Comparison of ENCODE assay signal across 8 cellular contexts in the genomic region with DNA sequence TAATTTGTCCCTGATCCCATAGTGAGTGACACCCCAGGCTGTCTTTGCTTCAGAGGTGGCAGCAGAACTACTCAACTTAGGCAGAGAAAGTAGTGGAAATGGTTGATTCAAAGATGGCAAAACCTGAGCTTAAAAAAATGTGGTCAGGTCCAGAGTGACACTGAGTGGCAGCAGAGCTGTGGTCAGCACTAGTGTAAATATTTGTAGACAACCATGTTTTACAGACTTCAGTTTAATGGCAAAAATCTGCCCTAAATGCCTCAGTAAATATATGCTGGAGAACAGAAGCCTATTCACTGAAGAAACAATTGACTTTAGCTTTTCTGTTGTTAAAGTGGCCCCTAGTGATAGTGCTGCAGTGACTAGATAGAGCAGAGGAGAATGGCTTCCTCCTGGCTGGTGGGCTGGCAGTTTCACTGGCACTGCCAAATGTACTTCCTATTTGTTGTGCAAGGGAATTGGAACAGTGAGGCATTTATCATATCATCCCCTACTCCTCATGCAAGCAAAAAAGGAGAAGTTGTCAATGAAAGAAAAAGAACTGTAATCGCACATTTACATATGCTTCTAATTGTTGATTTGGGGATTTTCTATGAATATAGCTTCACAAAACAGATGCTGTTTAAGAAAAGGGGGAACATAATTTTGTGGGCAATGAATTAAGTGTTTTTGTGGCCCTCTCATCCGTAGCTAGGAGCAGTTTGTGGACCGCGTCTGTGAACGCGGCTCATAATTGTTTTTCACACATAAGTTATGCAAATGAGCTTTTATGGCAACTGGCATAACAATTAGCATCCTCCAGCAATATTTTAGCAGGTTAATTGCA. TPM values are rescaled to one million over a fixed set of nuclear protein-coding genes. Genes with fewer than 3 reads are reported as not detected.
DNase-seq lines count a peak whose midpoint lies in the region; ATAC-seq and TF ChIP-seq lines count a peak whose summit lies in the region.

No MANE protein-coding gene starts in this region.

- no peak overlapping the region for H3K4me3 ChIP-seq in CD8-positive, alpha-beta memory T cell (ENCODE audit: low read length)
- H3K4me3 ChIP-seq in HUES6 (ENCODE audit: low read depth, low read length) (peak overlapping the region; percentile 28), iPS-20b (ENCODE audit: low read length) (peak overlapping the region; percentile 32), thoracic aorta (peak overlapping the region; percentile 57)

- H3K36me3 Mint-ChIP-seq in CD8-positive, alpha-beta memory T cell = peaks cover 0 to under 1% (median 0%) of the 10 kb centered on the region in 3 donors

- peaks cover 7 to 18% (median 9%) of the 10 kb centered on the region in 3 donors for H3K4me1 Mint-ChIP-seq in CD8-positive, alpha-beta memory T cell

- H3K36me3 ChIP-seq in CD8-positive, alpha-beta memory T cell (ENCODE audit: insufficient read depth, low read length) = no peaks in the 10 kb centered on the region
- no peaks in the 10 kb centered on the region for H3K36me3 ChIP-seq in HUES6 (ENCODE audit: control insufficient read depth, insufficient read depth, low read length)
- no peaks in the 10 kb centered on the region for H3K36me3 ChIP-seq in iPS-20b (ENCODE audit: insufficient read depth, low read depth, low read length)
- no peaks in the 10 kb centered on the region for H3K36me3 ChIP-seq in thoracic aorta

- in situ Hi-C loops in GM13977 (cut with MboI; ENCODE audit: low pct_unique_long_range_greater_than_20kb, low sequenced_read_pairs, unreplicated experiment) = no loop called here

- TF ChIP-seq CTCF in VCaP (conservative IDR thresholded peaks at IDR 0.05) = no peak
- no peak for TF ChIP-seq CTCF in thoracic aorta (IDR thresholded peaks at IDR 0.05)
- TF ChIP-seq CTCF in GM13977 (IDR thresholded peaks at IDR 0.05; ENCODE audit: extremely low read depth, insufficient read depth, missing control alignments) = no peak

- ATAC-seq in thoracic aorta (ENCODE audit: insufficient number of reproducible peaks, low FRiP score, low read depth) (no peak), GM18858 (IDR thresholded peaks at IDR 0.05; ENCODE audit: unreplicated experiment) (no peak), HG02763 (IDR thresholded peaks at IDR 0.05; ENCODE audit: unreplicated experiment) (no peak)

- H3K4me3 Mint-ChIP-seq in CD8-positive, alpha-beta memory T cell = peak overlapping the region in 5 of 7 donors; percentile 14 to 42 (median 20)

- POLR2A ChIA-PET in CD8-positive, alpha-beta memory T cell (lab: Charles Lee) = interaction anchor here (0.8 kb wide), 1 partner anchor 9 kb away, joined by 3 read pairs; no protein-coding TSS in a partner anchor

- H3K9ac ChIP-seq in HUES6 (ENCODE audit: low read length) (no peak overlapping the region), iPS-20b (ENCODE audit: low read depth, low read length) (peak overlapping the region; percentile 31; the same call in 1 of the 2 replicates)

- H3K27ac ChIP-seq in CD8-positive, alpha-beta memory T cell (ENCODE audit: low read depth, low read length) = no peak overlapping the region
- H3K27ac ChIP-seq in HUES6 (ENCODE audit: low read depth, low read length) (peak overlapping the region; percentile 13; the same call in 1 of the 2 replicates), VCaP (peak overlapping the region; percentile 41), iPS-20b (ENCODE audit: low read length) (peak overlapping the region; percentile 17), thoracic aorta (no peak overlapping the region)

- no peaks in the 10 kb centered on the region for H3K9me3 ChIP-seq in CD8-positive, alpha-beta memory T cell (ENCODE audit: low read length)
- H3K9me3 ChIP-seq in HUES6 (ENCODE audit: control insufficient read depth, insufficient read depth, low read depth, low read length) = no peaks in the 10 kb centered on the region
- no peaks in the 10 kb centered on the region for H3K9me3 ChIP-seq in iPS-20b (ENCODE audit: insufficient read depth, low read depth, low read length)
- no peaks in the 10 kb centered on the region for H3K9me3 ChIP-seq in thoracic aorta

- no peak for DNase-seq in CD8-positive, alpha-beta memory T cell
- DNase-seq in thoracic aorta (ENCODE audit: low spot score) (no peak), GM13977 (ENCODE audit: low spot score) (no peak)

- H3K4me1 ChIP-seq in CD8-positive, alpha-beta memory T cell (ENCODE audit: insufficient read depth, low read length) = no peaks in the 10 kb centered on the region
- H3K4me1 ChIP-seq in HUES6 (ENCODE audit: control insufficient read depth, insufficient read depth, low read length) = peaks cover 92% of the 10 kb centered on the region
- peaks cover 94% of the 10 kb centered on the region for H3K4me1 ChIP-seq in iPS-20b (ENCODE audit: insufficient read depth, low read length)
- H3K4me1 ChIP-seq in thoracic aorta (ENCODE audit: control insufficient read depth in 1 of 2, low read depth in 2 of 2) = peaks cover 0 to 2% of the 10 kb centered on the region in 2 donors

- H3K9me3 Mint-ChIP-seq in CD8-positive, alpha-beta memory T cell = no peaks in the 10 kb centered on the region

- no peak overlapping the region for H3K27ac Mint-ChIP-seq in CD8-positive, alpha-beta memory T cell

- H3K27me3 ChIP-seq in CD8-positive, alpha-beta memory T cell (ENCODE audit: insufficient read depth, low read length, poor library complexity, severe bottlenecking) = no peaks in the 10 kb centered on the region
- H3K27me3 ChIP-seq in HUES6 (ENCODE audit: control insufficient read depth, insufficient read depth, low read length) = no peaks in the 10 kb centered on the region
- H3K27me3 ChIP-seq in iPS-20b (ENCODE audit: insufficient read depth, low read length) = no peaks in the 10 kb centered on the region
- H3K27me3 ChIP-seq in thoracic aorta (replicated peaks; ENCODE audit: insufficient read depth) = no peaks in the 10 kb centered on the region

- CTCF ChIA-PET in CD8-positive, alpha-beta memory T cell (lab: Charles Lee) = no interaction called here

- H3K27me3 Mint-ChIP-seq in CD8-positive, alpha-beta memory T cell = no peaks in the 10 kb centered on the region

RNA-seq across cellular contexts. Expression of a gene that starts 12.0 kb away (rescaled TPM):
- total RNA-seq in CD8-positive, alpha-beta memory T cell = 10 to 100 TPM; 12.8 to 13.4 TPM
- 4.6 TPM for polyA plus RNA-seq in CD8-positive, alpha-beta memory T cell
- 10 to 100 TPM; 23.9 to 34.8 TPM for total RNA-seq in thoracic aorta

RNA-seq across cellular contexts. Expression of a gene that starts 52.2 kb away (rescaled TPM):
- 100 to 1,000 TPM; 111 to 119 TPM for total RNA-seq in CD8-positive, alpha-beta memory T cell
- polyA plus RNA-seq in CD8-positive, alpha-beta memory T cell = 64.7 TPM
- 10 to 100 TPM; 73.4 to 81.5 TPM for total RNA-seq in thoracic aorta

Comparison
In these comparisons a context has a peak if more than half of its experiments do, and no peak if none do; other contexts are left out.
1. H3K27ac ChIP-seq: peak in HUES6 (single experiment), VCaP (single experiment) and iPS-20b (single experiment); none in CD8-positive, alpha-beta memory T cell (single experiment) and thoracic aorta (0 of 2).